Comparison of ENCODE assay signal across 1 cellular context in the genomic region with DNA sequence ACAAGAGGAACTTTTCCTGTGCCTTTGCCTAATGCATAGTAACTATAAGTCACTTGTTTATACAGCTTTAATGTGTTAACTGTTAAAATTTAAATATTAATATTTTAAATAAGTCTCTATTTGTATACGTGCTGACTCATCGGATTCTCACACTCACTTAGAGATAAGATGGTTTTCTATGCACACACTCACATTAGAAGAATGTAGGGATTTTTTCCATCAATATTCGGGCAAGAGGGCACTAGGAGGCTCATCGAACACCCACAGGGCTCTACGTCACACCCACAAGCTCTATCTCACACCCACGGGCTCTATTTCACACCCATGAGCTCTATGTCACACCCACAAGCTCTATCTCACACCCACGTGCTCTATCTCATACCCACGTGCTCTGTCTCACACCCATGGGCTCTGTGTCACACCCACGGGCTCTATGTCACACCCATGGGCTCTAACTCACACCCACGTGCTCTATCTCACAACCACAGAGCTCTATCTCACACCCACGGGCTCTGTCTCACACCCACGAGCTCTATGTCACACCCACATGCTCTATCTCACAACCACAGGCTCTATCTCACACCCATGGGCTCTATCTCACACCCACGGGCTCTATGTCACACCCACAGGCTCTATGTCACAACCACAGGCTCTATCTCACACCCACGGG.
TF ChIP-seq lines count a peak whose summit lies in the region.

No MANE protein-coding gene starts in this region.

TF ChIP-seq in endothelial cell of umbilical vein, 7 proteins besides CTCF, POLR2A, EP300 and RAD21 (continued from another document):
- TF ChIP-seq MYC (IDR thresholded peaks at IDR 0.05; ENCODE audit: low read depth, low read length) (no peak), FOS (IDR thresholded peaks at IDR 0.05; ENCODE audit: borderline replicate concordance, insufficient read depth, low read length) (no peak)
TF ChIP-seq in endothelial cell of umbilical vein: peak in this region for 0.
